Comparison of ENCODE assay signal across 10 cellular contexts in the genomic region with DNA sequence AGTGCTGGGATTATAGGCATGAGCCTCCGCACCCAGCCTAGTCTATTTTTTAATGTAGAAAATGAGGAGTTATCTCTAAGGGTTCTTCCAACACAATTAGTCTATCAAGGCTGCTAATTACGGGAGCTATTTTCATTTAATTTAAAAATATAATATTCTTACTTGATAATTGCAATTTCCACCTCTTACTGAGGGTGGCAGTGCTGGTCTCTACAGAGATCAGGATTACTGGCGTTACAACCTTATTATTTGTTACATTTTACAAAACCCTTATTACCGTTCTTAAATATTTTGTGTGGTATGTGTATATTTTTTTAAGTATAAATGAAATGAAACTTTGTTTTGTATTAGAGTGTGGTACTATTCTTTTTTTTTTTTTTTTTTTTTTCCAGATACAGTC. TPM values are rescaled to one million over a fixed set of nuclear protein-coding genes. Genes with fewer than 3 reads are reported as not detected.
A peak's percentile ranks its signal among the peaks of the same experiment; 100 is the strongest.
DNase-seq lines count a peak whose midpoint lies in the region; ATAC-seq, FAIRE-seq and TF ChIP-seq lines count a peak whose summit lies in the region.
"Had no signal": no experiment of that assay in that cellular context is flagged by ENCODE, and none has a peak within 500 bp of the region (broad histone marks: within the 10 kb centered on the region; RNA-seq: fewer than 3 reads in every experiment).

No MANE protein-coding gene starts in this region.

- no peak for ATAC-seq in stimulated activated naive B cell treated with anti-CD40 and anti-IgM and Interleukin-4, amounts not matched to agents 10 μg/mL and 1 μg/mL and 100 μg/mL, for 72 hours (replicated peaks)

- WGBS in transverse colon (ENCODE audit: low coverage in 1 of 2), 2 donors: 53% methylated on average over 4 of the region's 4 CpGs; no CpG with 5 or more reads in 1 of the 2 donors

- TF ChIP-seq CTCF in MCF 10A (IDR thresholded peaks at IDR 0.05; ENCODE audit: unreplicated experiment): peak; percentile 34
- TF ChIP-seq CTCF in breast epithelium (IDR thresholded peaks at IDR 0.05): no peak
- TF ChIP-seq CTCF in OCI-LY3 (IDR thresholded peaks at IDR 0.05; ENCODE audit: low read depth, low read length): peak; percentile 46
- peak; percentile 22 to 44 (median 37) for TF ChIP-seq CTCF in transverse colon (IDR thresholded peaks at IDR 0.05)

- H3K27me3 ChIP-seq in breast epithelium (peaks cover 0 to 3% of the 10 kb centered on the region in 2 donors), OCI-LY3 (ENCODE audit: low read depth, low read length) (no peaks in the 10 kb centered on the region), transverse colon (no peaks in the 10 kb centered on the region)

- H3K4me1 Mint-ChIP-seq in MCF 10A (ENCODE audit: insufficient read depth, unreplicated experiment): no peaks in the 10 kb centered on the region
- no peaks in the 10 kb centered on the region for H3K4me1 Mint-ChIP-seq in activated CD4-positive, alpha-beta memory T cell treated with anti-CD3 and anti-CD28 coated beads, Interleukin-2, amount 10 ng/mL, durations not matched to agents 7 days and 5 days
- H3K4me1 Mint-ChIP-seq in stimulated activated naive B cell treated with anti-CD40 and anti-IgM and Interleukin-4, amounts not matched to agents 10 μg/mL and 1 μg/mL and 100 μg/mL, for 72 hours: peaks cover 4 to 13% of the 10 kb centered on the region in 2 donors

- TF ChIP-seq POLR2A in breast epithelium (IDR thresholded peaks at IDR 0.05) (no peak), erythroblast (IDR thresholded peaks at IDR 0.05; ENCODE audit: low read length) (no peak), transverse colon (IDR thresholded peaks at IDR 0.05) (no peak), GM12892 (IDR thresholded peaks at IDR 0.05; ENCODE audit: low read depth, low read length) (no peak)

- H3K4me1 ChIP-seq in breast epithelium (no peaks in the 10 kb centered on the region), OCI-LY3 (ENCODE audit: low read length) (no peaks in the 10 kb centered on the region), transverse colon (no peaks in the 10 kb centered on the region)

- H3K27me3 Mint-ChIP-seq in MCF 10A (ENCODE audit: insufficient read depth, unreplicated experiment): no peaks in the 10 kb centered on the region
- H3K27me3 Mint-ChIP-seq in activated CD4-positive, alpha-beta memory T cell treated with anti-CD3 and anti-CD28 coated beads, Interleukin-2, amount 10 ng/mL, durations not matched to agents 7 days and 5 days: no peaks in the 10 kb centered on the region
- no peaks in the 10 kb centered on the region for H3K27me3 Mint-ChIP-seq in stimulated activated naive B cell treated with anti-CD40 and anti-IgM and Interleukin-4, amounts not matched to agents 10 μg/mL and 1 μg/mL and 100 μg/mL, for 72 hours

- no peak overlapping the region for H3K4me3 ChIP-seq in breast epithelium
- H3K4me3 ChIP-seq in OCI-LY3 (ENCODE audit: low read length): no peak overlapping the region
- H3K4me3 ChIP-seq in transverse colon: no peak overlapping the region

- intact Hi-C loops in MCF 10A (cut with micrococcal nuclease) (loop anchor here (1.0 kb wide), 1 partner anchor 78 kb away; no protein-coding TSS in a partner anchor), breast epithelium (cut with DNase I; ENCODE audit: low total_unique reads) (no loop called here), transverse colon (cut with DNase I; ENCODE audit: low total_unique reads) (no loop called here)

- no peak overlapping the region for H3K9ac ChIP-seq in OCI-LY3 (ENCODE audit: low read length)

- no peaks in the 10 kb centered on the region for H3K79me2 ChIP-seq in OCI-LY3 (ENCODE audit: low read length)

- no peak overlapping the region for H3K4me3 Mint-ChIP-seq in MCF 10A (ENCODE audit: unreplicated experiment)
- H3K4me3 Mint-ChIP-seq in activated CD4-positive, alpha-beta memory T cell treated with anti-CD3 and anti-CD28 coated beads, Interleukin-2, amount 10 ng/mL, durations not matched to agents 7 days and 5 days: no peak overlapping the region
- H3K4me3 Mint-ChIP-seq in stimulated activated naive B cell treated with anti-CD40 and anti-IgM and Interleukin-4, amounts not matched to agents 10 μg/mL and 1 μg/mL and 100 μg/mL, for 72 hours: no peak overlapping the region

- H3K36me3 Mint-ChIP-seq in MCF 10A (ENCODE audit: insufficient read depth, unreplicated experiment): no peaks in the 10 kb centered on the region
- H3K36me3 Mint-ChIP-seq in activated CD4-positive, alpha-beta memory T cell treated with anti-CD3 and anti-CD28 coated beads, Interleukin-2, amount 10 ng/mL, durations not matched to agents 7 days and 5 days (ENCODE audit: low read depth): no peaks in the 10 kb centered on the region
- no peaks in the 10 kb centered on the region for H3K36me3 Mint-ChIP-seq in stimulated activated naive B cell treated with anti-CD40 and anti-IgM and Interleukin-4, amounts not matched to agents 10 μg/mL and 1 μg/mL and 100 μg/mL, for 72 hours

- POLR2A ChIA-PET in MCF 10A (lab: Yijun Ruan, JAX): no interaction called here
- POLR2A ChIA-PET in activated CD4-positive, alpha-beta memory T cell treated with anti-CD3 and anti-CD28 coated beads, Interleukin-2, amount 10 ng/mL, durations not matched to agents 7 days and 5 days (lab: Charles Lee): no interaction called here

- CTCF ChIA-PET in MCF 10A (lab: Yijun Ruan, JAX): interaction anchor here (0.6 to 2.6 kb wide), 10 partner anchors 9 to 1852 kb away, joined by 3 to 41 read pairs (median 4); no protein-coding TSS in a partner anchor
- CTCF ChIA-PET in activated CD4-positive, alpha-beta memory T cell treated with anti-CD3 and anti-CD28 coated beads, Interleukin-2, amount 10 ng/mL, durations not matched to agents 7 days and 5 days (lab: Charles Lee): interaction anchor here (0.7 to 1.6 kb wide), 10 partner anchors 9 to 229 kb away, joined by 3 to 9 read pairs (median 4); no protein-coding TSS in a partner anchor

- no TSS peak for BruUV-seq in MCF 10A (replicated peaks; lab: Mats Ljungman, UMichigan)

- TF ChIP-seq EP300 in transverse colon (IDR thresholded peaks at IDR 0.05; ENCODE audit: low read depth): no peak

- DNase-seq in MCF 10A (ENCODE audit: unreplicated experiment) (peak; percentile 25), breast epithelium (ENCODE audit: low spot score in 2 of 2) (no peak), erythroblast (lab: John Stamatoyannopoulos, UW) (peak; percentile 1 to 34), transverse colon (no peak), GM12892 (ENCODE audit: insufficient read length) (no peak)
- no peak for DNase-seq in activated CD4-positive, alpha-beta memory T cell treated with anti-CD3 and anti-CD28 coated beads, Interleukin-2, amount 10 ng/mL, durations not matched to agents 7 days and 5 days
- DNase-seq in stimulated activated naive B cell treated with anti-CD40 and anti-IgM and Interleukin-4, amounts not matched to agents 10 μg/mL and 1 μg/mL and 100 μg/mL, for 72 hours: no peak
- DNase-seq: activated CD4-positive, alpha-beta T cell treated with anti-CD3 and anti-CD28 coated beads for 48 hours; kidney glomerular epithelial cell had no signal

- H4K20me1 ChIP-seq in OCI-LY3 (ENCODE audit: insufficient read depth, low read length): no peaks in the 10 kb centered on the region

- H3K27ac Mint-ChIP-seq in MCF 10A (ENCODE audit: low read depth, unreplicated experiment): no peak overlapping the region
- no peak overlapping the region for H3K27ac Mint-ChIP-seq in activated CD4-positive, alpha-beta memory T cell treated with anti-CD3 and anti-CD28 coated beads, Interleukin-2, amount 10 ng/mL, durations not matched to agents 7 days and 5 days
- no peak overlapping the region for H3K27ac Mint-ChIP-seq in stimulated activated naive B cell treated with anti-CD40 and anti-IgM and Interleukin-4, amounts not matched to agents 10 μg/mL and 1 μg/mL and 100 μg/mL, for 72 hours

- H3K27ac ChIP-seq in breast epithelium (no peak overlapping the region), OCI-LY3 (ENCODE audit: low read length) (no peak overlapping the region), transverse colon (no peak overlapping the region)

- in situ Hi-C loops in transverse colon (cut with MboI; ENCODE audit: low pct_ligation_motif_present in 1 of 4, low pct_unique_long_range_greater_than_20kb in 1 of 4, low sequenced_read_pairs in 3 of 4): loop anchor here in 1 of 4 donors (10.0 kb wide), 1 partner anchor 79 kb away; no protein-coding TSS in a partner anchor

- H3K36me3 ChIP-seq in breast epithelium (no peaks in the 10 kb centered on the region), OCI-LY3 (replicated peaks; ENCODE audit: low read depth, low read length) (no peaks in the 10 kb centered on the region), transverse colon (no peaks in the 10 kb centered on the region)

- no peaks in the 10 kb centered on the region for H3K9me3 Mint-ChIP-seq in MCF 10A (ENCODE audit: unreplicated experiment)
- no peaks in the 10 kb centered on the region for H3K9me3 Mint-ChIP-seq in activated CD4-positive, alpha-beta memory T cell treated with anti-CD3 and anti-CD28 coated beads, Interleukin-2, amount 10 ng/mL, durations not matched to agents 7 days and 5 days
- peaks cover 0 to 2% of the 10 kb centered on the region in 2 donors for H3K9me3 Mint-ChIP-seq in stimulated activated naive B cell treated with anti-CD40 and anti-IgM and Interleukin-4, amounts not matched to agents 10 μg/mL and 1 μg/mL and 100 μg/mL, for 72 hours

- no peak for FAIRE-seq in GM12892 (lab: Jason Lieb, UNC)

- H3K9me3 ChIP-seq in breast epithelium: peaks cover 0 to 4% of the 10 kb centered on the region in 2 donors
- no peaks in the 10 kb centered on the region for H3K9me3 ChIP-seq in OCI-LY3 (ENCODE audit: insufficient read depth, low read length)
- no peaks in the 10 kb centered on the region for H3K9me3 ChIP-seq in transverse colon

- H2AFZ ChIP-seq in OCI-LY3 (ENCODE audit: low read depth, low read length): no peak overlapping the region

- no peak overlapping the region for H3K4me2 ChIP-seq in OCI-LY3 (ENCODE audit: low read length)

RNA-seq across cellular contexts. Expression of gene GK, which starts 17.6 kb away (rescaled TPM):
- total RNA-seq in MCF 10A (2022) (10.1 and 18.0 TPM in 2 replicates), breast epithelium (10 to 100 TPM in 1 of 3 donors, 1 to 10 TPM in 2; 3.8 to 12.1 (median 6.9) TPM), transverse colon (10 to 100 TPM in 3 of 4 donors, 1 to 10 TPM in 1; 2.2 to 30.2 (median 19.6) TPM)
- total RNA-seq in activated CD4-positive, alpha-beta memory T cell treated with anti-CD3 and anti-CD28 coated beads, Interleukin-2, amount 10 ng/mL, durations not matched to agents 7 days and 5 days: 10 to 100 TPM; 34.2 to 37.5 TPM
- 9.5 TPM for polyA plus RNA-seq in GM12892 (2012; ENCODE audit: missing spikeins)

RNA-seq across cellular contexts. Expression of gene TASL, which starts 58.1 kb away (rescaled TPM):
- total RNA-seq in MCF 10A (2022) (not detected in 2 replicates), breast epithelium (1 to 10 TPM in 2 of 3 donors, under 1 TPM in 1; 0.66 to 1.6 (median 1.4) TPM), transverse colon (1 to 10 TPM in 2 of 4 donors, under 1 TPM in 1, not detected in 1; 0.27 to 3.7 (median 1.6) TPM)
- total RNA-seq in activated CD4-positive, alpha-beta memory T cell treated with anti-CD3 and anti-CD28 coated beads, Interleukin-2, amount 10 ng/mL, durations not matched to agents 7 days and 5 days: 1 to 10 TPM; 4.2 to 4.3 TPM
- polyA plus RNA-seq in GM12892 (2012; ENCODE audit: missing spikeins): 9.8 TPM

Comparison
In these comparisons a context has a peak if more than half of its experiments do, and no peak if none do; other contexts are left out.
1. DNase-seq: peak in MCF 10A (single experiment) and erythroblast (2 of 2); none in breast epithelium (0 of 2), transverse colon (single experiment), activated CD4-positive, alpha-beta memory T cell treated with anti-CD3 and anti-CD28 coated beads, Interleukin-2, amount 10 ng/mL, durations not matched to agents 7 days and 5 days (single experiment), stimulated activated naive B cell treated with anti-CD40 and anti-IgM and Interleukin-4, amounts not matched to agents 10 μg/mL and 1 μg/mL and 100 μg/mL, for 72 hours (single experiment) and GM12892 (single experiment).
2. CTCF ChIP-seq: peak in MCF 10A (single experiment), OCI-LY3 (single experiment) and transverse colon (5 of 5); none in breast epithelium (0 of 3).